8 cellular contexts compared by ENCODE assay signal in the genomic region with DNA sequence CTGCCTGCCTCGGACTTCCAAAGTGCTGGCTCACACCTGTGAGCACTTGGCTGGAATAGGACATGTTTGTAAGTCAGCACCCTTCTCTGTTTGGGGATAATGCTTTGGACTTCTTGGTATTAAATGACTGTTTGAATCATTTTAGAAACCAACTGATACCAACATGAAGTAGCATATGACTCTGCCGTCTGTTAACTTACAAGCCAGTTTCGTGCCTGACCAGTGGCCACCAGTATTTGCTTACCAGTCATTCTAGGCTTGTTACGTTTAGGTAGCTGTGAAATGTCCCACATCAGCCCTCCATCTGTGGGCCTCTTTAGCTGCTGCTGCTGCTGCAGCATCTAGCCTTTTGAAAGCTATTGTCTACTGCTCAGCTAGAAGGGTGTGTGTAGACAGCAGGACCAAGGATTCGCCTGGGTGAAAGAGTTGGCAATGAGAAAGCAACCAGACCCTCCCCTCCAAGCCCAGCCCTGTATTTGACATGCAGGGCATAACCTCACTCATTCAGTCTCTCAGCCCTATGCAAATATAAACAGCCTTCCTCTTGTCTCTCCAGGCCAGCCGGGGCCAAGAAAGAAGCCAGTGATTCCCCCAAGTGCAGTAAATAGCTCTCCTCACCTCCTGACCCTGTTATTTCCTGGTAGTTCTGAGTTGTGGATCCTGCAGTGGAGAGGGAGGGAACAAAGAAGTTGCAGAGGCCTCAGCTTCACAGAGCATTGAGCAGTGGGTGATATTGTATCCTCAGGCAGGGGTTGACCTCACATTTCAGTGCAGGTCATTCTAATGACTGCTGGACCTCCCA. TPM values are rescaled to one million over a fixed set of nuclear protein-coding genes. Genes with fewer than 3 reads are reported as not detected.
DNase-seq lines count a peak whose midpoint lies in the region; ATAC-seq lines count a peak whose summit lies in the region.

No MANE protein-coding gene starts in this region.

- no peaks in the 10 kb centered on the region for H3K9me3 Mint-ChIP-seq in T-helper 2 cell treated with Interferon-gamma antibody and Interleukin-4, amounts not matched to agents 5 μg/mL and 100 μg/mL, for 36 hours

- DNase-seq in NCI-H2196 (lab: John Stamatoyannopoulos, UW; ENCODE audit: unreplicated experiment) (peak; percentile 46), foreskin melanocyte (peak; percentile 94), pulmonary artery endothelial cell (ENCODE audit: low read depth, low spot score) (peak; percentile 56), NCI-H1930 (lab: John Stamatoyannopoulos, UW) (no peak)
- no peak for DNase-seq in stimulated activated CD4-positive, alpha-beta T cell treated with anti-CD3 and anti-CD28 coated beads, Interleukin-15, amount 100 ng/mL, for 24 hours
- no peak for DNase-seq in T-helper 2 cell treated with Interferon-gamma antibody and Interleukin-4, amounts not matched to agents 5 μg/mL and 100 μg/mL, for 36 hours (ENCODE audit: low spot score)

- H3K27me3 Mint-ChIP-seq in T-helper 2 cell treated with Interferon-gamma antibody and Interleukin-4, amounts not matched to agents 5 μg/mL and 100 μg/mL, for 36 hours (ENCODE audit: low read depth), result no peaks in the 10 kb centered on the region

- H3K36me3 Mint-ChIP-seq in T-helper 2 cell treated with Interferon-gamma antibody and Interleukin-4, amounts not matched to agents 5 μg/mL and 100 μg/mL, for 36 hours (ENCODE audit: low read depth), result peaks cover 2% of the 10 kb centered on the region

- peaks cover 4% of the 10 kb centered on the region for H3K4me1 Mint-ChIP-seq in T-helper 2 cell treated with Interferon-gamma antibody and Interleukin-4, amounts not matched to agents 5 μg/mL and 100 μg/mL, for 36 hours (ENCODE audit: low read depth)

- H3K4me3 Mint-ChIP-seq in T-helper 2 cell treated with Interferon-gamma antibody and Interleukin-4, amounts not matched to agents 5 μg/mL and 100 μg/mL, for 36 hours, result no peak overlapping the region

- no peak overlapping the region for H3K27ac Mint-ChIP-seq in T-helper 2 cell treated with Interferon-gamma antibody and Interleukin-4, amounts not matched to agents 5 μg/mL and 100 μg/mL, for 36 hours

- ATAC-seq in GM18511 (IDR thresholded peaks at IDR 0.05; ENCODE audit: unreplicated experiment) (peak; percentile 79), HG02571 (IDR thresholded peaks at IDR 0.05; ENCODE audit: unreplicated experiment) (peak; percentile 87)

RNA-seq across cellular contexts. Expression of a gene that starts 51.0 kb away (rescaled TPM):
- 6.3 and 10.0 TPM in 2 replicates for total RNA-seq in pulmonary artery endothelial cell

RNA-seq across cellular contexts. Expression of a gene that starts 51.1 kb away (rescaled TPM):
- 1,869 and 2,385 TPM in 2 replicates for total RNA-seq in pulmonary artery endothelial cell

Comparison
In these comparisons a context has a peak if more than half of its experiments do, and no peak if none do; other contexts are left out.
1. DNase-seq: peak in NCI-H2196 (single experiment), foreskin melanocyte (single experiment) and pulmonary artery endothelial cell (single experiment); none in stimulated activated CD4-positive, alpha-beta T cell treated with anti-CD3 and anti-CD28 coated beads, Interleukin-15, amount 100 ng/mL, for 24 hours (single experiment), NCI-H1930 (0 of 2) and T-helper 2 cell treated with Interferon-gamma antibody and Interleukin-4, amounts not matched to agents 5 μg/mL and 100 μg/mL, for 36 hours (single experiment).